9 cellular contexts compared by ENCODE assay signal in genomic region chr12:122406701-122407154, GRCh38. TPM values are rescaled to one million over a fixed set of nuclear protein-coding genes. Genes with fewer than 3 reads are reported as not detected.
DNase-seq lines count a peak whose midpoint lies in the region; ATAC-seq and TF ChIP-seq lines count a peak whose summit lies in the region.
"Had no signal": no experiment of that assay in that cellular context is flagged by ENCODE, and none has a peak within 500 bp of the region (broad histone marks: within the 10 kb centered on the region; RNA-seq: fewer than 3 reads in every experiment).

No MANE protein-coding gene starts in this region.

- peaks cover 4% of the 10 kb centered on the region; the same call in 1 of the 2 replicates for H3K79me2 ChIP-seq in OCI-LY1 (ENCODE audit: insufficient read depth, low read length)

- H3K4me1 ChIP-seq in Caco-2 = peaks cover 26% of the 10 kb centered on the region
- H3K4me1 ChIP-seq in OCI-LY1 (ENCODE audit: insufficient read depth, low read length, severe bottlenecking) = peaks cover 24% of the 10 kb centered on the region
- H3K4me1 ChIP-seq in esophagus muscularis mucosa = peaks cover 17 to 92% (median 80%) of the 10 kb centered on the region in 4 donors

- DNase-seq in Caco-2 (peak in 1 of 2 experiments; percentile 65), esophagus muscularis mucosa (ENCODE audit: extremely low spot score) (no peak), renal cortical epithelial cell (ENCODE audit: low read depth) (peak; percentile 32), DMS79 treated with DMSO at 0.1 percent for 48 hours (lab: John Stamatoyannopoulos, UW) (no peak)
- DNase-seq: NCI-H2171, occipital lobe had no signal

- peak overlapping the region; percentile 35 for H3K4me3 Mint-ChIP-seq in Caco-2 (ENCODE audit: unreplicated experiment)

- ATAC-seq in GM19023 (IDR thresholded peaks at IDR 0.05; ENCODE audit: unreplicated experiment) = no peak
- no peak for ATAC-seq in HG02759 (IDR thresholded peaks at IDR 0.05; ENCODE audit: unreplicated experiment)

- POLR2A ChIA-PET in Caco-2 (lab: Charles Lee) = interaction anchor here (0.6 to 1.9 kb wide), 9 partner anchors 9 to 120 kb away, joined by 3 to 10 read pairs (median 6); partner anchors contain the start of genes CLIP1, RSRC2 and ZCCHC8

- H3F3A ChIP-seq in OCI-LY1 (ENCODE audit: insufficient read depth, low read length) = no peaks in the 10 kb centered on the region; the same call in 1 of the 2 replicates

- peak overlapping the region; percentile 14 for H3K27ac ChIP-seq in OCI-LY1 (ENCODE audit: low read depth, low read length, poor library complexity, severe bottlenecking)
- H3K27ac ChIP-seq in esophagus muscularis mucosa (replicated peaks in 1 of 4) = peak overlapping the region; percentile 71 to 92 (median 78)

- TF ChIP-seq EP300 in esophagus muscularis mucosa (IDR thresholded peaks at IDR 0.05) = no peak

- H3K9me3 ChIP-seq in Caco-2 = no peaks in the 10 kb centered on the region
- H3K9me3 ChIP-seq in OCI-LY1 (ENCODE audit: low read length) = no peaks in the 10 kb centered on the region
- no peaks in the 10 kb centered on the region for H3K9me3 ChIP-seq in esophagus muscularis mucosa

- no peaks in the 10 kb centered on the region for H3K27me3 ChIP-seq in Caco-2 (replicated peaks; ENCODE audit: control insufficient read depth, insufficient read depth, low read length)
- no peaks in the 10 kb centered on the region for H3K27me3 ChIP-seq in OCI-LY1 (ENCODE audit: insufficient read depth, low read length)
- H3K27me3 ChIP-seq in esophagus muscularis mucosa = no peaks in the 10 kb centered on the region

- H3K27ac Mint-ChIP-seq in Caco-2 (ENCODE audit: unreplicated experiment) = peak overlapping the region; percentile 93

- H3K9ac ChIP-seq in OCI-LY1 (ENCODE audit: low read length) = no peak overlapping the region

- no peaks in the 10 kb centered on the region for H4K20me1 ChIP-seq in OCI-LY1 (ENCODE audit: insufficient read depth, low read length)

- no peaks in the 10 kb centered on the region for H3K36me3 ChIP-seq in Caco-2 (ENCODE audit: control insufficient read depth, insufficient read depth, low read length)
- peaks cover 14% of the 10 kb centered on the region; the same call in 1 of the 2 replicates for H3K36me3 ChIP-seq in OCI-LY1 (ENCODE audit: insufficient read depth, low read length)
- peaks cover 0 to 4% (median 0%) of the 10 kb centered on the region in 4 donors for H3K36me3 ChIP-seq in esophagus muscularis mucosa

- TF ChIP-seq POLR2A in esophagus muscularis mucosa (IDR thresholded peaks at IDR 0.05; ENCODE audit: low read depth) = no peak

- intact Hi-C loops in Caco-2 (cut with micrococcal nuclease; ENCODE audit: unreplicated experiment) (loop anchor here (1.0 kb wide), 2 partner anchors 15 to 25 kb away; no protein-coding TSS in a partner anchor), esophagus muscularis mucosa (cut with DNase I) (no loop called here)

- H3K4me3 ChIP-seq in Caco-2 (ENCODE audit: low read depth, low read length) (no peak overlapping the region), OCI-LY1 (ENCODE audit: low read depth, low read length, poor library complexity, severe bottlenecking) (no peak overlapping the region), esophagus muscularis mucosa (no peak overlapping the region)

- H3K27me3 Mint-ChIP-seq in Caco-2 (ENCODE audit: insufficient read depth, unreplicated experiment) = no peaks in the 10 kb centered on the region

- 42% methylated on average over 3 of the region's 3 CpGs for WGBS in esophagus muscularis mucosa

- TF ChIP-seq CTCF in Caco-2 (IDR thresholded peaks at IDR 0.05; ENCODE audit: insufficient read depth in 1 of 2, low read depth in 1 of 2, low read length in 1 of 2, severe bottlenecking in 1 of 2, unreplicated experiment in 1 of 2) = no peak
- TF ChIP-seq CTCF in OCI-LY1 (IDR thresholded peaks at IDR 0.05; ENCODE audit: low read length) = no peak
- no peak for TF ChIP-seq CTCF in esophagus muscularis mucosa (IDR thresholded peaks at IDR 0.05)

- no peak overlapping the region for H2AFZ ChIP-seq in OCI-LY1 (ENCODE audit: low read length)

- no peaks in the 10 kb centered on the region for H3K9me3 Mint-ChIP-seq in Caco-2 (ENCODE audit: unreplicated experiment)

- BruUV-seq in Caco-2 (replicated peaks; lab: Mats Ljungman, UMichigan) = no TSS peak

- H3K9me2 ChIP-seq in OCI-LY1 (ENCODE audit: low read depth, low read length) = no peaks in the 10 kb centered on the region

- CTCF ChIA-PET in Caco-2 (lab: Charles Lee) = interaction anchor here (0.6 to 1.9 kb wide), 10 partner anchors 13 to 346 kb away, joined by 3 to 17 read pairs (median 4); partner anchors contain the start of genes CLIP1 and DENR

- peaks cover 48% of the 10 kb centered on the region for H3K36me3 Mint-ChIP-seq in Caco-2 (ENCODE audit: insufficient read depth, unreplicated experiment)

- no peak overlapping the region for H3K4me2 ChIP-seq in OCI-LY1 (ENCODE audit: low read length)

- peaks cover 5% of the 10 kb centered on the region for H3K4me1 Mint-ChIP-seq in Caco-2 (ENCODE audit: low read depth, unreplicated experiment)

RNA-seq across cellular contexts. Expression of gene CLIP1, which starts 15.7 kb away (rescaled TPM):
- 80.9 and 85.0 TPM in 2 replicates for total RNA-seq in Caco-2 (2022)
- total RNA-seq in esophagus muscularis mucosa = 100 to 1,000 TPM; 234 to 263 (median 250) TPM
- total RNA-seq in renal cortical epithelial cell = 38.6 and 76.7 TPM in 2 replicates
